Comparison of ENCODE assay signal across 9 cellular contexts in genomic region chr6:7339007-7339732, GRCh38. TPM values are rescaled to one million over a fixed set of nuclear protein-coding genes. Genes with fewer than 3 reads are reported as not detected.
DNase-seq lines count a peak whose midpoint lies in the region; ATAC-seq and TF ChIP-seq lines count a peak whose summit lies in the region.
"Not testable (repeated sequence)": the region's sequence is repeated elsewhere in the genome, so short reads cannot be mapped to it uniquely, and the experiment has no call there.
"Had no signal": no experiment of that assay in that cellular context is flagged by ENCODE, and none has a peak within 500 bp of the region (broad histone marks: within the 10 kb centered on the region; RNA-seq: fewer than 3 reads in every experiment).

No MANE protein-coding gene starts in this region.

- H3K9me3 Mint-ChIP-seq in WTC11; osteocyte (ENCODE audit: unreplicated experiment): not testable (repeated sequence)

- not testable (repeated sequence) for H3K4me1 ChIP-seq in IMR-90 (ENCODE audit: control insufficient read depth, insufficient read depth, low read length)

- H3K27ac ChIP-seq in AG04450 (ENCODE audit: low read depth, low read length); IMR-90 (ENCODE audit: insufficient read depth, low read length): not testable (repeated sequence)

- H3K27ac Mint-ChIP-seq in WTC11; osteocyte (ENCODE audit: unreplicated experiment): not testable (repeated sequence)

- dilution Hi-C loops in IMR-90 (cut with HindIII; ENCODE audit: low sequenced_read_pairs, unreplicated experiment): not testable (repeated sequence)

- not testable (repeated sequence) for H3K14ac ChIP-seq in IMR-90 (replicated peaks; ENCODE audit: low read depth, low read length)

- H2BK5ac ChIP-seq in IMR-90 (ENCODE audit: low read depth, low read length, poor library complexity, severe bottlenecking): not testable (repeated sequence)

- H4K8ac ChIP-seq in IMR-90 (ENCODE audit: low read depth in 2 of 2, low read length in 2 of 2): not testable (repeated sequence)

- H2AK9ac ChIP-seq in IMR-90 (replicated peaks; ENCODE audit: low read depth, low read length, poor library complexity): not testable (repeated sequence)

- H2BK20ac ChIP-seq in IMR-90 (ENCODE audit: low read depth, low read length): not testable (repeated sequence)

- not testable (repeated sequence) for H3K9me1 ChIP-seq in IMR-90 (ENCODE audit: insufficient read depth, low read length)

- not testable (repeated sequence) for H3K4me1 Mint-ChIP-seq in WTC11
- H3K4me1 Mint-ChIP-seq in osteocyte (ENCODE audit: unreplicated experiment): peaks cover 22% of the 10 kb centered on the region

- not testable (repeated sequence) for H2AFZ ChIP-seq in IMR-90 (replicated peaks; ENCODE audit: low read length, poor library complexity)

- H3K4ac ChIP-seq in IMR-90 (ENCODE audit: low read depth, low read length): not testable (repeated sequence)

- not testable (repeated sequence) for H3K4me2 ChIP-seq in IMR-90 (ENCODE audit: low read depth, low read length)

- not testable (repeated sequence) for H3K4me3 ChIP-seq in AG04450 (ENCODE audit: low read depth, low read length); IMR-90 (ENCODE audit: insufficient read depth, low read depth, low read length); epithelial cell of esophagus (ENCODE audit: low read length)

- intact Hi-C loops in IMR-90 (cut with micrococcal nuclease): not testable (repeated sequence)

- in situ Hi-C loops in IMR-90 (cut with MboI; ENCODE audit: low sequenced_read_pairs): not testable (repeated sequence)

- H3K18ac ChIP-seq in IMR-90 (ENCODE audit: low read depth, low read length): not testable (repeated sequence)

- not testable (repeated sequence) for TF ChIP-seq POLR2A in IMR-90 (IDR thresholded peaks at IDR 0.05; ENCODE audit: low read depth, low read length)

- H2BK15ac ChIP-seq in IMR-90 (ENCODE audit: low read depth, low read length): not testable (repeated sequence)

- not testable (repeated sequence) for DNase-seq in AG04450 (ENCODE audit: low read depth, low spot score)
- DNase-seq in IMR-90 (peak; percentile 13), NOMO-1 treated with DMSO at 0.1 percent for 48 hours (lab: John Stamatoyannopoulos, UW; ENCODE audit: unreplicated experiment) (peak; percentile 61), WTC11 (ENCODE audit: low spot score) (peak; percentile 70), epithelial cell of esophagus (ENCODE audit: low read depth) (peak; percentile 39), islet precursor cell (peak; percentile 82), osteocyte (ENCODE audit: extremely low spot score, unreplicated experiment) (peak; percentile 46)

- not testable (repeated sequence) for H3K4me3 Mint-ChIP-seq in WTC11; osteocyte (ENCODE audit: unreplicated experiment)

- ATAC-seq in IMR-90 (ENCODE audit: low read depth) (peak; percentile 49), WTC11 (peak; percentile 100)

- TF ChIP-seq CTCF in AG04450 (IDR thresholded peaks at IDR 0.05; ENCODE audit: low read depth, low read length) (peak; percentile 48), GM12872 (IDR thresholded peaks at IDR 0.05; ENCODE audit: insufficient read depth, low read depth, low read length) (peak; percentile 63), IMR-90 (conservative IDR thresholded peaks at IDR 0.05; ENCODE audit: low read depth, low read length) (peak; percentile 46), WTC11 (IDR thresholded peaks at IDR 0.05) (peak; percentile 32; the same call in 1 of the 2 replicates), epithelial cell of esophagus (IDR thresholded peaks at IDR 0.05; ENCODE audit: insufficient read depth, low read depth, low read length, missing control alignments) (peak; percentile 11), osteocyte (IDR thresholded peaks at IDR 0.05) (peak; percentile 27)

- not testable (repeated sequence) for BruUV-seq in IMR-90 (replicated peaks; lab: Mats Ljungman, UMichigan)

- H4K20me1 ChIP-seq in IMR-90 (ENCODE audit: insufficient read depth, low read length): not testable (repeated sequence)

- not testable (repeated sequence) for H2BK120ac ChIP-seq in IMR-90 (ENCODE audit: low read depth, low read length)

- H3K56ac ChIP-seq in IMR-90 (ENCODE audit: extremely low read depth, insufficient read depth, low read length): not testable (repeated sequence)

- not testable (repeated sequence) for H4K91ac ChIP-seq in IMR-90 (ENCODE audit: insufficient read depth, low read depth, low read length)

- CTCF ChIA-PET in AG04450 (lab: Charles Lee) (interaction anchor here (0.8 to 1.2 kb wide), 3 partner anchors 9 to 64 kb away, joined by 3 read pairs; no protein-coding TSS in a partner anchor), IMR-90 (lab: Yijun Ruan, JAX) (interaction anchor here (0.7 to 0.9 kb wide), 2 partner anchors 11 to 80 kb away, joined by 3 read pairs; no protein-coding TSS in a partner anchor), WTC11 (lab: Charles Lee) (interaction anchor here (0.5 to 1.4 kb wide), 21 partner anchors 8 to 644 kb away, joined by 3 to 15 read pairs (median 4); partner anchors contain the start of genes CAGE1, RIOK1 and SNRNP48)

- WGBS in IMR-90 (ENCODE audit: extremely low coverage in 2 of 2, insufficient read length in 1 of 2), 2 experiments: 71% methylated on average over 4 of the region's 14 CpGs; no CpG with 5 or more reads in 1 of the 2 experiments

- not testable (repeated sequence) for H3K36me3 ChIP-seq in IMR-90 (ENCODE audit: control insufficient read depth, insufficient read depth, low read length)

- not testable (repeated sequence) for H3K9me3 ChIP-seq in AG04450 (ENCODE audit: control insufficient read depth, insufficient read depth, low read length); IMR-90 (ENCODE audit: control insufficient read depth, insufficient read depth, low read length)

- H2AK5ac ChIP-seq in IMR-90 (ENCODE audit: low read depth, low read length): not testable (repeated sequence)

- H3K79me1 ChIP-seq in IMR-90 (ENCODE audit: low read depth in 1 of 2, low read length in 2 of 2): not testable (repeated sequence)

- H4K5ac ChIP-seq in IMR-90 (ENCODE audit: low read depth, low read length): not testable (repeated sequence)

- H3K27me3 Mint-ChIP-seq in WTC11 (ENCODE audit: low read depth); osteocyte (ENCODE audit: unreplicated experiment): not testable (repeated sequence)

- not testable (repeated sequence) for H3K9ac ChIP-seq in IMR-90 (ENCODE audit: low read depth, low read length)

- not testable (repeated sequence) for H3K27me3 ChIP-seq in AG04450 (ENCODE audit: control insufficient read depth, insufficient read depth, low read length); IMR-90 (ENCODE audit: control insufficient read depth, insufficient read depth, low read length)

- H3K23ac ChIP-seq in IMR-90 (ENCODE audit: low read depth, low read length): not testable (repeated sequence)

- peak; percentile 10; the same call in 1 of the 2 replicates for TF ChIP-seq RAD21 in IMR-90 (IDR thresholded peaks at IDR 0.05; ENCODE audit: low read length)

- POLR2A ChIA-PET in AG04450 (lab: Yijun Ruan, JAX): interaction anchor here (0.6 kb wide), 1 partner anchor 23 kb away, joined by 3 read pairs; no protein-coding TSS in a partner anchor
- POLR2A ChIA-PET in IMR-90 (lab: Charles Lee; ENCODE audit: unreplicated experiment); WTC11 (lab: Charles Lee): not testable (repeated sequence)

- H3K36me3 Mint-ChIP-seq in WTC11; osteocyte (ENCODE audit: unreplicated experiment): not testable (repeated sequence)

TF ChIP-seq in WTC11, 78 proteins besides CTCF, POLR2A, EP300 and RAD21:
- TF ChIP-seq MAX (CRISPR knock-in tag; IDR thresholded peaks at IDR 0.05) (0 out of 2 replicates have a peak, but pooled peaks have one; percentile 30), PRRX2 (CRISPR knock-in tag; IDR thresholded peaks at IDR 0.05) (0 out of 2 replicates have a peak, but pooled peaks have one; percentile 40)

RNA-seq across cellular contexts. Expression of gene SSR1, which starts 26.2 kb away (rescaled TPM):
- polyA plus RNA-seq in AG04450 (2011; rRNA removed): 257 and 375 TPM in 2 replicates
- 109 and 181 TPM in 2 replicates for polyA minus RNA-seq in AG04450 (2011; rRNA and poly(A)+ RNA removed)
- total RNA-seq in IMR-90 (2012; rRNA removed): 120 and 213 TPM in 2 replicates
- polyA plus RNA-seq in IMR-90 (2012; rRNA removed): 110 and 115 TPM in 2 replicates
- polyA plus RNA-seq in IMR-90 (2012; cell fraction: cytosol; rRNA removed): 16.4 and 30.1 TPM in 2 replicates
- 4.4 and 31.2 TPM in 2 replicates for polyA plus RNA-seq in IMR-90 (2012; cell fraction: nucleus; rRNA removed; ENCODE audit: low replicate concordance)
- 86.4 to 96.7 TPM (median 91.6 TPM) in 3 replicates for total RNA-seq in WTC11 (2021)
- 183 and 204 TPM in 2 replicates for total RNA-seq in osteocyte

RNA-seq across cellular contexts. Expression of gene CAGE1, which starts 50.4 kb away (rescaled TPM):
- polyA plus RNA-seq in AG04450 (2011; rRNA removed): not detected in 2 replicates
- not detected in 2 replicates for polyA minus RNA-seq in AG04450 (2011; rRNA and poly(A)+ RNA removed)
- total RNA-seq in IMR-90 (2012; rRNA removed): under 0.01 TPM in 1 of 2 replicates, not detected in the other
- polyA plus RNA-seq in IMR-90 (2012; rRNA removed): not detected in 2 replicates
- not detected in 2 replicates for polyA plus RNA-seq in IMR-90 (2012; cell fraction: cytosol; rRNA removed)
- not detected in 2 replicates for polyA plus RNA-seq in IMR-90 (2012; cell fraction: nucleus; rRNA removed; ENCODE audit: low replicate concordance)
- total RNA-seq in WTC11 (2021): 0.07 to 0.30 TPM (median 0.11 TPM) in 3 replicates
- 0.19 TPM in 1 of 2 replicates, not detected in the other for total RNA-seq in osteocyte
- total RNA-seq: sciatic nerve had no signal

RNA-seq across cellular contexts. Expression of gene RIOK1, which starts 50.4 kb away (rescaled TPM):
- 12.4 and 12.7 TPM in 2 replicates for polyA plus RNA-seq in AG04450 (2011; rRNA removed)
- 13.2 and 20.0 TPM in 2 replicates for polyA minus RNA-seq in AG04450 (2011; rRNA and poly(A)+ RNA removed)
- 17.0 and 27.2 TPM in 2 replicates for total RNA-seq in IMR-90 (2012; rRNA removed)
- 14.2 and 17.8 TPM in 2 replicates for polyA plus RNA-seq in IMR-90 (2012; rRNA removed)
- 5.8 and 10.2 TPM in 2 replicates for polyA plus RNA-seq in IMR-90 (2012; cell fraction: cytosol; rRNA removed)
- polyA plus RNA-seq in IMR-90 (2012; cell fraction: nucleus; rRNA removed; ENCODE audit: low replicate concordance): 10.8 and 22.4 TPM in 2 replicates
- total RNA-seq in WTC11 (2021): 16.7 to 25.6 TPM (median 20.2 TPM) in 3 replicates
- total RNA-seq in osteocyte: 14.8 and 22.5 TPM in 2 replicates

Comparison
In these comparisons a context has a peak if more than half of its experiments do, and no peak if none do; other contexts are left out.
1. CTCF ChIP-seq: peak in every context shown above with its lines; median percentile 63 in GM12872; 48 in AG04450; 46 in IMR-90; 32 in WTC11; 27 in osteocyte; 11 in epithelial cell of esophagus.